16 cellular contexts compared by ENCODE assay signal in the genomic region with DNA sequence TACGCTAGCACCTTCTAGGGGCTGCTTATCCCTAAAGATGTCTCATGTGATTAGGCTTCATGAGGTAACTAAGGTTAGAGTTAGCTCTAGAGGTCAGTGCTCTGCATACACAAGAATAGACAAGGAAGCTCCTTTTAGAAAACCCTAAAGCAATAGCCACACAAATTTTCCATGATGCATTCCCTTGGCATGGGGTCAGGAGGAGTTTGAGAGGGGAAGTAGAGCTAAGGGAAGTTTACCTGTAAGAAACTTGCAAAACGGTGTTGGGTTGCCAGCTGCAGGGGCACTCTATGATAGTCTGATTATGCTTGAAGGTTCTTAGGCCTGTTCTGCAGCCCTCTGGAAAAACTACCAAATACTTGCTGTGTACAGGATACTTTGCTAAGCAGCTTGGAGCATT. TPM values are rescaled to one million over a fixed set of nuclear protein-coding genes. Genes with fewer than 3 reads are reported as not detected.
DNase-seq lines count a peak whose midpoint lies in the region; ATAC-seq and TF ChIP-seq lines count a peak whose summit lies in the region.
"Had no signal": no experiment of that assay in that cellular context is flagged by ENCODE, and none has a peak within 500 bp of the region (broad histone marks: within the 10 kb centered on the region; RNA-seq: fewer than 3 reads in every experiment).

No MANE protein-coding gene starts in this region.

- H2AFZ ChIP-seq in mammary epithelial cell (ENCODE audit: low read depth, low read length) (no peak overlapping the region), neural progenitor cell (replicated peaks) (no peak overlapping the region)

- H3K4me3 Mint-ChIP-seq in endothelial cell (ENCODE audit: unreplicated experiment) (peak overlapping the region; percentile 63), neural crest cell (peak overlapping the region; percentile 17), neural progenitor cell (no peak overlapping the region)
- H3K4me3 Mint-ChIP-seq: CD4-positive, CD25-positive, alpha-beta regulatory T cell; HFFc6 had no signal

- H3K9me3 ChIP-seq in breast epithelium = no peaks in the 10 kb centered on the region
- H3K9me3 ChIP-seq in mammary epithelial cell (replicated peaks; ENCODE audit: insufficient read depth, low read length) = no peaks in the 10 kb centered on the region
- no peaks in the 10 kb centered on the region for H3K9me3 ChIP-seq in neural progenitor cell (ENCODE audit: low read depth)

- no TSS peak for BruUV-seq in mammary epithelial cell (replicated peaks; lab: Mats Ljungman, UMichigan)

- CTCF ChIA-PET in mammary epithelial cell (lab: Charles Lee; ENCODE audit: low non-redundant PET) = no interaction called here

- in situ Hi-C loops in mammary epithelial cell (cut with MboI; ENCODE audit: low sequenced_read_pairs in 2 of 2) = loop anchor here in 1 of 2 donors (25.0 kb wide), 2 partner anchors 102 to 148 kb away; a partner anchor contains a TSS

- TF ChIP-seq CTCF in breast epithelium (IDR thresholded peaks at IDR 0.05) (no peak), mammary epithelial cell (conservative IDR thresholded peaks at IDR 0.05 in 1 of 2, IDR thresholded peaks at IDR 0.05 in 1 of 2; ENCODE audit: extremely low read depth in 1 of 2, insufficient read depth in 1 of 2, low read depth in 1 of 2, low read length in 2 of 2) (no peak), endothelial cell (IDR thresholded peaks at IDR 0.05; ENCODE audit: unreplicated experiment) (no peak), neural crest cell (conservative IDR thresholded peaks at IDR 0.05) (no peak), neural progenitor cell (IDR thresholded peaks at IDR 0.05) (no peak)

- H3K4me3 ChIP-seq in breast epithelium (no peak overlapping the region), mammary epithelial cell (replicated peaks in 1 of 3; ENCODE audit: insufficient read depth in 1 of 3, low read depth in 2 of 3, low read length in 3 of 3) (no peak overlapping the region), neural progenitor cell (no peak overlapping the region)
- H3K4me3 ChIP-seq: BLaER1 treated with 17β-estradiol and CSF1 and Interleukin-3, amounts not matched to agents 10 nM and 100 nM had no signal

- H3K27ac ChIP-seq in breast epithelium = peak overlapping the region; percentile 70 to 89
- H3K27ac ChIP-seq in mammary epithelial cell (ENCODE audit: insufficient read depth, low read depth, low read length) = no peak overlapping the region
- no peak overlapping the region for H3K27ac ChIP-seq in neural progenitor cell

- peak overlapping the region; percentile 68 for H3K27ac Mint-ChIP-seq in endothelial cell (ENCODE audit: unreplicated experiment)
- H3K27ac Mint-ChIP-seq in neural crest cell (ENCODE audit: unreplicated experiment) = no peak overlapping the region
- no peak overlapping the region for H3K27ac Mint-ChIP-seq in neural progenitor cell
- H3K27ac Mint-ChIP-seq: CD4-positive, CD25-positive, alpha-beta regulatory T cell; HFFc6 had no signal

- WGBS in mammary epithelial cell (ENCODE audit: low coverage, missing lambda C conversion rate) = 93% methylated on average over 2 of the region's 2 CpGs

- H3K27me3 ChIP-seq in breast epithelium (no peaks in the 10 kb centered on the region), mammary epithelial cell (ENCODE audit: insufficient read depth, low read length) (no peaks in the 10 kb centered on the region), neural progenitor cell (no peaks in the 10 kb centered on the region)
- H3K27me3 ChIP-seq: BLaER1 treated with 17β-estradiol and CSF1 and Interleukin-3, amounts not matched to agents 10 nM and 100 nM had no signal

- dilution Hi-C loops in mammary epithelial cell (cut with HindIII; ENCODE audit: low sequenced_read_pairs) = no loop called here

- H3K9ac ChIP-seq in mammary epithelial cell (ENCODE audit: insufficient read depth, low read length) = no peak overlapping the region
- H3K9ac ChIP-seq in neural progenitor cell = no peak overlapping the region

- H3K4me1 Mint-ChIP-seq in endothelial cell (ENCODE audit: unreplicated experiment) (peaks cover 78% of the 10 kb centered on the region), neural crest cell (peaks cover 87% of the 10 kb centered on the region), neural progenitor cell (peaks cover 80% of the 10 kb centered on the region)

- no peak for ATAC-seq in HG03280 (IDR thresholded peaks at IDR 0.05; ENCODE audit: unreplicated experiment)

- H4K20me1 ChIP-seq in mammary epithelial cell (ENCODE audit: insufficient read depth, low read length) (no peaks in the 10 kb centered on the region), neural progenitor cell (ENCODE audit: low read depth) (no peaks in the 10 kb centered on the region)
- H4K20me1 ChIP-seq: BLaER1 treated with 17β-estradiol and CSF1 and Interleukin-3, amounts not matched to agents 10 nM and 100 nM had no signal

- H3F3A ChIP-seq in neural progenitor cell (ENCODE audit: low read depth) = peaks cover 46% of the 10 kb centered on the region

- H3K4me1 ChIP-seq in breast epithelium = peaks cover 13 to 35% of the 10 kb centered on the region in 2 donors
- H3K4me1 ChIP-seq in mammary epithelial cell (ENCODE audit: insufficient read depth, low read length) = peaks cover 6% of the 10 kb centered on the region
- peaks cover 67% of the 10 kb centered on the region for H3K4me1 ChIP-seq in neural progenitor cell

- H3K27me3 Mint-ChIP-seq in endothelial cell (ENCODE audit: unreplicated experiment) = peaks cover 2% of the 10 kb centered on the region
- H3K27me3 Mint-ChIP-seq in neural crest cell (ENCODE audit: low read depth) = no peaks in the 10 kb centered on the region
- peaks cover 3% of the 10 kb centered on the region for H3K27me3 Mint-ChIP-seq in neural progenitor cell (ENCODE audit: insufficient read depth, low read depth)

- H3K36me3 Mint-ChIP-seq in endothelial cell (ENCODE audit: low read depth, unreplicated experiment) (peaks cover 23% of the 10 kb centered on the region), neural crest cell (ENCODE audit: low read depth) (peaks cover 2% of the 10 kb centered on the region), neural progenitor cell (peaks cover 26% of the 10 kb centered on the region)
- H3K36me3 Mint-ChIP-seq: CD4-positive, CD25-positive, alpha-beta regulatory T cell had no signal

- H3K4me2 ChIP-seq in mammary epithelial cell (ENCODE audit: insufficient read depth, low read depth, low read length) (no peak overlapping the region), neural progenitor cell (no peak overlapping the region)

- DNase-seq in breast epithelium (ENCODE audit: low spot score in 2 of 2) = peak in 1 of 2 donors; percentile 64
- DNase-seq in mammary epithelial cell = no peak
- no peak for DNase-seq in endothelial cell (ENCODE audit: low spot score)
- DNase-seq in neural crest cell (ENCODE audit: low read depth, low spot score) = no peak
- no peak for DNase-seq in neural progenitor cell (ENCODE audit: low spot score)
- DNase-seq in OCI-M2 (lab: John Stamatoyannopoulos, UW; ENCODE audit: unreplicated experiment) = no peak
- DNase-seq: 8988T; AML-193; CD4-positive, CD25-positive, alpha-beta regulatory T cell; DMS53; GF-D8; HCEC 1CT; HFFc6 had no signal

- H3K79me2 ChIP-seq in mammary epithelial cell (ENCODE audit: insufficient read depth, low read length) (no peaks in the 10 kb centered on the region), neural progenitor cell (ENCODE audit: low read depth) (peaks cover 7% of the 10 kb centered on the region)

- H3K9me3 Mint-ChIP-seq in endothelial cell (ENCODE audit: unreplicated experiment) (no peaks in the 10 kb centered on the region), neural crest cell (no peaks in the 10 kb centered on the region), neural progenitor cell (no peaks in the 10 kb centered on the region)
- H3K9me3 Mint-ChIP-seq: CD4-positive, CD25-positive, alpha-beta regulatory T cell; HFFc6 had no signal

- TF ChIP-seq POLR2A in breast epithelium (IDR thresholded peaks at IDR 0.05) = no peak

- no peaks in the 10 kb centered on the region for H3K36me3 ChIP-seq in breast epithelium
- H3K36me3 ChIP-seq in mammary epithelial cell (ENCODE audit: insufficient read depth, low read length) = peaks cover 10% of the 10 kb centered on the region
- no peaks in the 10 kb centered on the region for H3K36me3 ChIP-seq in neural progenitor cell

- intact Hi-C loops in breast epithelium (cut with DNase I; ENCODE audit: low total_unique reads) = no loop called here
- intact Hi-C loops in mammary epithelial cell (cut with micrococcal nuclease) = no loop called here

RNA-seq across cellular contexts. Expression of a gene that starts 39.0 kb away (rescaled TPM):
- total RNA-seq in breast epithelium = not detected
- total RNA-seq in mammary epithelial cell = not detected
- not detected for polyA plus RNA-seq in mammary epithelial cell
- not detected for polyA minus RNA-seq in mammary epithelial cell
- total RNA-seq in endothelial cell (ENCODE audit: unreplicated experiment) = not detected
- not detected in 2 replicates for total RNA-seq in neural crest cell
- not detected in 2 replicates for total RNA-seq in neural progenitor cell (ENCODE audit: low replicate concordance)
- total RNA-seq: CD4-positive, CD25-positive, alpha-beta regulatory T cell; H4; HFFc6 had no signal
- polyA plus RNA-seq: CD4-positive, CD25-positive, alpha-beta regulatory T cell had no signal

Comparison
In these comparisons a context has a peak if more than half of its experiments do, and no peak if none do; other contexts are left out.
1. H3K27ac ChIP-seq: peak in breast epithelium (2 of 2); none in mammary epithelial cell (single experiment) and neural progenitor cell (single experiment).